8 cellular contexts compared by ENCODE assay signal in genomic region chr3:150414273-150414672, GRCh38. TPM values are rescaled to one million over a fixed set of nuclear protein-coding genes. Genes with fewer than 3 reads are reported as not detected.
A peak's percentile ranks its signal among the peaks of the same experiment; 100 is the strongest.
DNase-seq lines count a peak whose midpoint lies in the region; ATAC-seq, FAIRE-seq and TF ChIP-seq lines count a peak whose summit lies in the region.

No MANE protein-coding gene starts in this region.

- H3K9me3 ChIP-seq in Panc1 (ENCODE audit: control insufficient read depth, insufficient read depth, low read depth, low read length) (no peaks in the 10 kb centered on the region), neuron (ENCODE audit: low read length) (no peaks in the 10 kb centered on the region)

- TF ChIP-seq CTCF in Panc1 (IDR thresholded peaks at IDR 0.05) (no peak), endothelial cell (IDR thresholded peaks at IDR 0.05; ENCODE audit: unreplicated experiment) (no peak)

- BruUV-seq in Panc1 (replicated peaks; lab: Mats Ljungman, UMichigan): no TSS peak

- peaks cover 8% of the 10 kb centered on the region for H3K27me3 Mint-ChIP-seq in endothelial cell (ENCODE audit: unreplicated experiment)

- peaks cover 51% of the 10 kb centered on the region for H3K4me1 ChIP-seq in Panc1 (ENCODE audit: control insufficient read depth, insufficient read depth, low read length)
- peaks cover 27% of the 10 kb centered on the region for H3K4me1 ChIP-seq in neuron (ENCODE audit: insufficient read depth, low read length)

- ATAC-seq in Panc1 (no peak), HG03175 (IDR thresholded peaks at IDR 0.05; ENCODE audit: unreplicated experiment) (no peak), HG03139 (IDR thresholded peaks at IDR 0.05; ENCODE audit: unreplicated experiment) (no peak)

- no peaks in the 10 kb centered on the region for H3K27me3 ChIP-seq in Panc1 (ENCODE audit: control insufficient read depth, insufficient read depth, low read length)
- no peaks in the 10 kb centered on the region for H3K27me3 ChIP-seq in neuron (ENCODE audit: insufficient read depth, low read length)

- DNase-seq in Panc1 (ENCODE audit: low read depth, low spot score) (no peak), endothelial cell (ENCODE audit: low spot score) (no peak), cerebellar nuclear complex (lab: John Stamatoyannopoulos, UW) (no peak), GM19238 (ENCODE audit: insufficient read length, low spot score) (no peak)

- H3K27ac ChIP-seq in Panc1 (ENCODE audit: low read length): peak overlapping the region; percentile 100

- intact Hi-C loops in Panc1 (cut with micrococcal nuclease; ENCODE audit: unreplicated experiment): loop anchor here (2.0 to 5.0 kb wide), 3 partner anchors 33 to 177 kb away; no protein-coding TSS in a partner anchor

- peaks cover 4% of the 10 kb centered on the region for H3K36me3 Mint-ChIP-seq in endothelial cell (ENCODE audit: low read depth, unreplicated experiment)

- in situ Hi-C loops in Panc1 (cut with HindIII; ENCODE audit: low pct_unique_long_range_greater_than_20kb, low sequenced_read_pairs): no loop called here

- peak overlapping the region; percentile 87 to 93 for H3K4me3 ChIP-seq in Panc1 (ENCODE audit: low read depth in 2 of 2, low read length in 2 of 2)
- H3K4me3 ChIP-seq in neuron (ENCODE audit: low read length): peak overlapping the region; percentile 82

- no peak overlapping the region for H3K27ac Mint-ChIP-seq in endothelial cell (ENCODE audit: unreplicated experiment)

- POLR2A ChIA-PET in Panc1 (lab: Charles Lee): no interaction called here

- peak; percentile 60 for FAIRE-seq in G401.6 (lab: Jason Lieb, UNC)

- H3K36me3 ChIP-seq in Panc1 (ENCODE audit: control insufficient read depth, insufficient read depth, low read length): peaks cover 54% of the 10 kb centered on the region
- H3K36me3 ChIP-seq in neuron (ENCODE audit: insufficient read depth, low read length): peaks cover 20% of the 10 kb centered on the region

- peaks cover 42% of the 10 kb centered on the region for H3K4me1 Mint-ChIP-seq in endothelial cell (ENCODE audit: unreplicated experiment)

- H2AFZ ChIP-seq in neuron (ENCODE audit: low read depth, low read length): no peak overlapping the region

- H3K9me3 Mint-ChIP-seq in endothelial cell (ENCODE audit: unreplicated experiment): no peaks in the 10 kb centered on the region

- CTCF ChIA-PET in Panc1 (lab: Charles Lee): no interaction called here

- H3K4me3 Mint-ChIP-seq in endothelial cell (ENCODE audit: unreplicated experiment): peak overlapping the region; percentile 81

RNA-seq across cellular contexts. Expression of gene TSC22D2, which starts 6.2 kb away (rescaled TPM):
- total RNA-seq in Panc1 (2021; ENCODE audit: unreplicated experiment) (43.1 TPM), endothelial cell (ENCODE audit: unreplicated experiment) (38.8 TPM)
- 16.4 TPM for polyA plus RNA-seq in Panc1 (2012; ENCODE audit: insufficient read length)
